1 cellular context compared by ENCODE assay signal in the genomic region with DNA sequence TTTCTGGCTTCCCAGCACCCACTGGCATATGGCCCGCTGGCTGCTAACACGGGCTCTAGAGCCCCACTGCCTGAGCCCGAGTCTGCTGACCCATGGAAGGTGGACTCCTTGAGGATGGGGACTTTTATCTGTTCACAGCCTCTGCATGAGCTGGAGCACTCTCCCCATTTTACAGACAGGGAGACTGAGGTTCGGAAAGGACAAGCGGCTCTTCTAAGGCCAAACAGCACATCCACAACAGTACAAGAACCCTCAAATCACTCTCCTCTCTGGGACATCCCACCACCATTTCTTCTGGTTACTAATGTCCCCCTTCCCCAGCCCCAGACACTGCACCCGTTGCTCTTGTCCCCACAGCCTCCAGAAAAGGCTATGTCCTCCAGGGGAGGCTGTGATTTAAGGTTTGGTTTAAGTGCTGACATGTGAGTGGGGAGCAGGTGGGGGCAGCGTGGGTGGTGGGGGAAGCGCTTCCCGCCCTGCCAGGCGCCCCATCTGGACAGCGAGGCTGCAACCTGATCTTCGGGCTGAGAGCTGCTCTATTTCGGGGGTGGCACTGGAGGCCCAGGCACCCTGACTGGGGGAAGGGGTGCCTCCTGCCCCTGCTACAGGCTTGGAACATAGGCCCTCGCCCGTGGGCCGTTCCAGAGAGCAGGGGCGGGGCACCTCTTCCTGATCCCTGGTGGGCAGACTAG.
TF ChIP-seq lines count a peak whose summit lies in the region.

No MANE protein-coding gene starts in this region.

TF ChIP-seq in K562, 482 proteins besides CTCF, POLR2A, EP300 and RAD21 (continued from another document):
- TF ChIP-seq MYNN (IDR thresholded peaks at IDR 0.05) (no peak), MYNN (CRISPR knock-in tag; IDR thresholded peaks at IDR 0.05) (no peak), ZBTB43 (CRISPR knock-in tag; IDR thresholded peaks at IDR 0.05) (no peak), POLR2B (IDR thresholded peaks at IDR 0.05; ENCODE audit: low read depth, partially characterized antibody) (no peak), GTF2E2 (tag; IDR thresholded peaks at IDR 0.05) (no peak), SREBF1 (IDR thresholded peaks at IDR 0.05; ENCODE audit: borderline replicate concordance, low read depth, low read length) (no peak), MYBL2 (IDR thresholded peaks at IDR 0.05; ENCODE audit: low read depth) (no peak), MYBL2 (CRISPR knock-in tag; IDR thresholded peaks at IDR 0.05; ENCODE audit: borderline replicate concordance) (no peak), BCOR (IDR thresholded peaks at IDR 0.05) (0 out of 2 replicates have a peak, but pooled peaks have one; percentile 20), ZNF668 (CRISPR knock-in tag; IDR thresholded peaks at IDR 0.05) (no peak), TAL1 (IDR thresholded peaks at IDR 0.05) (no peak), MCM2 (IDR thresholded peaks at IDR 0.05; ENCODE audit: low read depth) (no peak), SIN3A (IDR thresholded peaks at IDR 0.05; ENCODE audit: borderline replicate concordance in 2 of 2, control insufficient read depth in 1 of 2, low read depth in 2 of 2, low read length in 2 of 2) (no peak), RBM39 (optimal IDR thresholded peaks at IDR 0.05; ENCODE audit: low read depth, low read length) (no peak), THRB (CRISPR knock-in tag; conservative IDR thresholded peaks at IDR 0.05) (no peak), ZNF184 (CRISPR knock-in tag; IDR thresholded peaks at IDR 0.05) (no peak), ELF2 (CRISPR knock-in tag; IDR thresholded peaks at IDR 0.05) (no peak), SP1 (CRISPR knock-in tag; IDR thresholded peaks at IDR 0.05) (no peak), CBFA2T2 (conservative IDR thresholded peaks at IDR 0.05) (no peak), MTA2 (IDR thresholded peaks at IDR 0.05; ENCODE audit: low read depth) (no peak), JUN (IDR thresholded peaks at IDR 0.05; ENCODE audit: borderline replicate concordance, low read depth, low read length) (no peak), JUN (CRISPR knock-in tag; IDR thresholded peaks at IDR 0.05; ENCODE audit: borderline replicate concordance) (no peak)
- TF ChIP-seq, protein P1, sequence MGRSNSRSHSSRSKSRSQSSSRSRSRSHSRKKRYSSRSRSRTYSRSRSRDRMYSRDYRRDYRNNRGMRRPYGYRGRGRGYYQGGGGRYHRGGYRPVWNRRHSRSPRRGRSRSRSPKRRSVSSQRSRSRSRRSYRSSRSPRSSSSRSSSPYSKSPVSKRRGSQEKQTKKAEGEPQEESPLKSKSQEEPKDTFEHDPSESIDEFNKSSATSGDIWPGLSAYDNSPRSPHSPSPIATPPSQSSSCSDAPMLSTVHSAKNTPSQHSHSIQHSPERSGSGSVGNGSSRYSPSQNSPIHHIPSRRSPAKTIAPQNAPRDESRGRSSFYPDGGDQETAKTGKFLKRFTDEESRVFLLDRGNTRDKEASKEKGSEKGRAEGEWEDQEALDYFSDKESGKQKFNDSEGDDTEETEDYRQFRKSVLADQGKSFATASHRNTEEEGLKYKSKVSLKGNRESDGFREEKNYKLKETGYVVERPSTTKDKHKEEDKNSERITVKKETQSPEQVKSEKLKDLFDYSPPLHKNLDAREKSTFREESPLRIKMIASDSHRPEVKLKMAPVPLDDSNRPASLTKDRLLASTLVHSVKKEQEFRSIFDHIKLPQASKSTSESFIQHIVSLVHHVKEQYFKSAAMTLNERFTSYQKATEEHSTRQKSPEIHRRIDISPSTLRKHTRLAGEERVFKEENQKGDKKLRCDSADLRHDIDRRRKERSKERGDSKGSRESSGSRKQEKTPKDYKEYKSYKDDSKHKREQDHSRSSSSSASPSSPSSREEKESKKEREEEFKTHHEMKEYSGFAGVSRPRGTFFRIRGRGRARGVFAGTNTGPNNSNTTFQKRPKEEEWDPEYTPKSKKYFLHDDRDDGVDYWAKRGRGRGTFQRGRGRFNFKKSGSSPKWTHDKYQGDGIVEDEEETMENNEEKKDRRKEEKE (IDR thresholded peaks at IDR 0.05; ENCODE audit: borderline replicate concordance in 1 of 2, control insufficient read depth in 1 of 2, low read depth in 2 of 2, low read length in 1 of 2): no peak
- TF ChIP-seq, protein P2, sequence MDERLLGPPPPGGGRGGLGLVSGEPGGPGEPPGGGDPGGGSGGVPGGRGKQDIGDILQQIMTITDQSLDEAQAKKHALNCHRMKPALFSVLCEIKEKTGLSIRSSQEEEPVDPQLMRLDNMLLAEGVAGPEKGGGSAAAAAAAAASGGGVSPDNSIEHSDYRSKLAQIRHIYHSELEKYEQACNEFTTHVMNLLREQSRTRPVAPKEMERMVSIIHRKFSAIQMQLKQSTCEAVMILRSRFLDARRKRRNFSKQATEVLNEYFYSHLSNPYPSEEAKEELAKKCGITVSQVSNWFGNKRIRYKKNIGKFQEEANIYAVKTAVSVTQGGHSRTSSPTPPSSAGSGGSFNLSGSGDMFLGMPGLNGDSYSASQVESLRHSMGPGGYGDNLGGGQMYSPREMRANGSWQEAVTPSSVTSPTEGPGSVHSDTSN (CRISPR knock-in tag; IDR thresholded peaks at IDR 0.05; ENCODE audit: low read depth): no peak
- TF ChIP-seq, protein P2 (tag; conservative IDR thresholded peaks at IDR 0.05; ENCODE audit: low read depth): no peak
- TF ChIP-seq, protein P3, sequence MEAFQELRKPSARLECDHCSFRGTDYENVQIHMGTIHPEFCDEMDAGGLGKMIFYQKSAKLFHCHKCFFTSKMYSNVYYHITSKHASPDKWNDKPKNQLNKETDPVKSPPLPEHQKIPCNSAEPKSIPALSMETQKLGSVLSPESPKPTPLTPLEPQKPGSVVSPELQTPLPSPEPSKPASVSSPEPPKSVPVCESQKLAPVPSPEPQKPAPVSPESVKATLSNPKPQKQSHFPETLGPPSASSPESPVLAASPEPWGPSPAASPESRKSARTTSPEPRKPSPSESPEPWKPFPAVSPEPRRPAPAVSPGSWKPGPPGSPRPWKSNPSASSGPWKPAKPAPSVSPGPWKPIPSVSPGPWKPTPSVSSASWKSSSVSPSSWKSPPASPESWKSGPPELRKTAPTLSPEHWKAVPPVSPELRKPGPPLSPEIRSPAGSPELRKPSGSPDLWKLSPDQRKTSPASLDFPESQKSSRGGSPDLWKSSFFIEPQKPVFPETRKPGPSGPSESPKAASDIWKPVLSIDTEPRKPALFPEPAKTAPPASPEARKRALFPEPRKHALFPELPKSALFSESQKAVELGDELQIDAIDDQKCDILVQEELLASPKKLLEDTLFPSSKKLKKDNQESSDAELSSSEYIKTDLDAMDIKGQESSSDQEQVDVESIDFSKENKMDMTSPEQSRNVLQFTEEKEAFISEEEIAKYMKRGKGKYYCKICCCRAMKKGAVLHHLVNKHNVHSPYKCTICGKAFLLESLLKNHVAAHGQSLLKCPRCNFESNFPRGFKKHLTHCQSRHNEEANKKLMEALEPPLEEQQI (IDR thresholded peaks at IDR 0.05): no peak
